ENCODE assay signal across 9 cellular contexts in genomic region chr7:151432658-151433521, GRCh38. TPM values are rescaled to one million over a fixed set of nuclear protein-coding genes. Genes with fewer than 3 reads are reported as not detected.
A peak's percentile ranks its signal among the peaks of the same experiment; 100 is the strongest.
DNase-seq lines count a peak whose midpoint lies in the region; ATAC-seq and TF ChIP-seq lines count a peak whose summit lies in the region.
"Had no signal": no experiment of that assay in that cellular context is flagged by ENCODE, and none has a peak within 500 bp of the region (broad histone marks: within the 10 kb centered on the region; RNA-seq: fewer than 3 reads in every experiment).

No MANE protein-coding gene starts in this region.

- H3K27me3 ChIP-seq in H7 (ENCODE audit: control insufficient read depth, insufficient read depth, low read length) = no peaks in the 10 kb centered on the region
- H3K27me3 ChIP-seq in WERI-Rb-1 (ENCODE audit: insufficient read depth, low read depth, severe bottlenecking) = no peaks in the 10 kb centered on the region
- H3K27me3 ChIP-seq: gastrocnemius medialis had no signal

- DNase-seq in H7 = peak; percentile 81
- DNase-seq in WERI-Rb-1 = no peak
- peak; percentile 50 for DNase-seq in germinal center (ENCODE audit: low spot score)
- no peak for DNase-seq in caudate nucleus (lab: John Stamatoyannopoulos, UW)
- no peak for DNase-seq in left cardiac atrium
- no peak for DNase-seq in lower leg skin (ENCODE audit: low spot score in 2 of 2)
- no peak for DNase-seq in NCI-H1092 treated with DMSO at 0.1 percent for 48 hours (lab: John Stamatoyannopoulos, UW)

- H3K9me3 ChIP-seq in WERI-Rb-1 (ENCODE audit: severe bottlenecking) = no peaks in the 10 kb centered on the region
- H3K9me3 ChIP-seq: gastrocnemius medialis had no signal

- WGBS in lower leg skin, 2 donors = 56% methylated on average over 14 of the region's 14 CpGs

- H3K36me3 ChIP-seq in H7 (replicated peaks; ENCODE audit: control insufficient read depth, insufficient read depth, low read length) = no peaks in the 10 kb centered on the region
- no peaks in the 10 kb centered on the region for H3K36me3 ChIP-seq in WERI-Rb-1
- H3K36me3 ChIP-seq: gastrocnemius medialis had no signal

- H3K4me3 ChIP-seq in H7 (ENCODE audit: insufficient read depth, low read depth, low read length) (no peak overlapping the region), WERI-Rb-1 (ENCODE audit: low read depth, low read length) (no peak overlapping the region), lower leg skin (ENCODE audit: low read depth, poor library complexity, severe bottlenecking) (no peak overlapping the region)
- H3K4me3 ChIP-seq: gastrocnemius medialis had no signal

- intact Hi-C loops in left cardiac atrium (cut with DNase I) (no loop called here), lower leg skin (cut with DNase I; ENCODE audit: low total_unique reads) (no loop called here)

- no peak for TF ChIP-seq POLR2A in lower leg skin (IDR thresholded peaks at IDR 0.05)

- TF ChIP-seq CTCF in GM12872 (IDR thresholded peaks at IDR 0.05; ENCODE audit: insufficient read depth, low read depth, low read length) (peak; percentile 60), WERI-Rb-1 (IDR thresholded peaks at IDR 0.05; ENCODE audit: low read depth, low read length) (0 out of 2 replicates have a peak, but pooled peaks have one; percentile 25), lower leg skin (IDR thresholded peaks at IDR 0.05) (no peak)

- H3K27ac ChIP-seq in WERI-Rb-1 (no peak overlapping the region), caudate nucleus (ENCODE audit: low read depth, low read length) (no peak overlapping the region)
- H3K27ac ChIP-seq: gastrocnemius medialis had no signal

- no peak for ATAC-seq in left cardiac atrium
- ATAC-seq: gastrocnemius medialis had no signal

RNA-seq across cellular contexts. Expression of gene CRYGN, which starts 7.1 kb away (rescaled TPM):
- total RNA-seq in H7 (2014; rRNA removed; shearing (Covaris generic)) = 1.2 and 2.2 TPM in 2 replicates
- total RNA-seq in left cardiac atrium (under 1 TPM; 0.24 to 0.53 TPM), lower leg skin (not detected)
- total RNA-seq: gastrocnemius medialis had no signal

RNA-seq across cellular contexts. Expression of gene WDR86, which starts 23.1 kb away (rescaled TPM):
- 40.6 and 40.8 TPM in 2 replicates for total RNA-seq in H7 (2014; rRNA removed; shearing (Covaris generic))
- under 1 TPM; 0.71 to 0.84 TPM for total RNA-seq in left cardiac atrium
- 1 to 10 TPM in 3 of 4 donors, not detected in 1; 1.4 to 2.4 (median 2.0) TPM for total RNA-seq in lower leg skin

Comparison
In these comparisons a context has a peak if more than half of its experiments do, and no peak if none do; other contexts are left out.
1. CTCF ChIP-seq: peak in GM12872 (single experiment) and WERI-Rb-1 (single experiment); none in lower leg skin (0 of 3).
2. DNase-seq: peak in H7 (single experiment) and germinal center (single experiment); none in WERI-Rb-1 (single experiment), caudate nucleus (0 of 61), left cardiac atrium (single experiment), lower leg skin (0 of 2) and NCI-H1092 treated with DMSO at 0.1 percent for 48 hours (single experiment).
3. RNA of gene WDR86, which starts 23.1 kb away (total RNA-seq): 40.6 to 40.8 TPM in H7; 1.4 to 2.4 TPM in lower leg skin and 0.71 to 0.84 TPM in left cardiac atrium; every median in the first group is over 10 times any median in the second.